In genomic region chrX:20477219-20477618, GRCh38 we compare ENCODE assay signal across 21 cellular contexts.
"Had no signal": no experiment of that assay in that cellular context is flagged by ENCODE, and none has a peak within 500 bp of the region (broad histone marks: within the 10 kb centered on the region; RNA-seq: fewer than 3 reads in every experiment).

No MANE protein-coding gene starts in this region.

- H3K4me1 ChIP-seq: esophagus squamous epithelium, gastrocnemius medialis, heart right ventricle, left lung, lower lobe of right lung had no signal

- H3K27ac ChIP-seq: epithelial cell of prostate, esophagus squamous epithelium, gastrocnemius medialis, heart right ventricle, left lung, lower lobe of right lung had no signal

- H3K36me3 ChIP-seq: esophagus squamous epithelium, gastrocnemius medialis, heart right ventricle, left lung, lower lobe of right lung had no signal

- H3K27me3 ChIP-seq: esophagus squamous epithelium, gastrocnemius medialis, left lung had no signal

- H3K4me3 ChIP-seq: esophagus squamous epithelium, gastrocnemius medialis, heart right ventricle, left lung, lower lobe of right lung had no signal

- DNase-seq: cortex of kidney; effector CD8-positive, alpha-beta T cell; effector memory CD8-positive, alpha-beta T cell; endodermal cell; erythroblast; esophagus squamous epithelium; foreskin fibroblast; foreskin melanocyte; gastrocnemius medialis; glutamatergic neuron; head of caudate nucleus; heart right ventricle; hippocampal formation; left cardiac atrium; left lung; left ventricle myocardium superior; lower lobe of right lung; mesenchymal stem cell; midbrain; naive thymus-derived CD4-positive, alpha-beta T cell had no signal

- H3K9me3 ChIP-seq: esophagus squamous epithelium, gastrocnemius medialis, heart right ventricle, left lung, lower lobe of right lung had no signal
